8 cellular contexts compared by ENCODE assay signal in the genomic region with DNA sequence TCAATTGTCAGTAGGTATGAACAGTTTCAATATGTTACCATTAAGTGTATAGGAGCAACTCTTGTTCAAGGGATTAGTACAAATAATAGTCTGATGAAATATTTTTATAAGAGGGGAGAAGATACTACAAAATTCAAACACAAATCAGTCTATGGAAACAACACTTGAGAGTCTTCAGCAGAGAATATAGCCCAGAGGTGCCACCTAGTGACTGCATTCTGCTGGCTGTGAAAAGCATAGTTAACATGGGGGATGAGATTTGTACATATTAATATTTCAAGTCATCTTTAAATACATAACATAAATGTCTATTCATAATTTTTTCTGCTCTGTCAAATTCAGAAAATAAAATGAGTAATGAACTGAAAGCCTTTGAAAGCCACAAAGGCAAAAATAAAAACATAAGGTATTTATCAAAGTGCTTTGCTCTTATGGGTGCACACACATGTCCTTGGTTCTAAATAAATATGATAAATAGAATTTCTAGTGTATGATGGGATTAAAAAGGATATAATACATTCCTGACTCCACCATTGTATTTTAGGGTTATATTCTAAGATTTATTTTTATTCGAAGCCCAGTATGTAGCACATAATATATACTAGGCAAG.
A peak's percentile ranks its signal among the peaks of the same experiment; 100 is the strongest.
DNase-seq lines count a peak whose midpoint lies in the region; ATAC-seq and TF ChIP-seq lines count a peak whose summit lies in the region.

No MANE protein-coding gene starts in this region.

- ATAC-seq in WTC11 (peak; percentile 53), HG02610 (IDR thresholded peaks at IDR 0.05; ENCODE audit: unreplicated experiment) (no peak), HG03521 (IDR thresholded peaks at IDR 0.05; ENCODE audit: unreplicated experiment) (no peak)

- H3K9me3 Mint-ChIP-seq in WTC11, result no peaks in the 10 kb centered on the region

- in situ Hi-C loops in ACHN (cut with HindIII; ENCODE audit: low pct_ligation_motif_present, low pct_unique_long_range_greater_than_20kb, low sequenced_read_pairs), result no loop called here
- in situ Hi-C loops in GM13977 (cut with MboI; ENCODE audit: low pct_unique_long_range_greater_than_20kb, low sequenced_read_pairs, unreplicated experiment), result no loop called here

- no peak overlapping the region for H3K27ac ChIP-seq in substantia nigra (ENCODE audit: low read depth, low read length, poor library complexity, severe bottlenecking)

- H3K4me3 Mint-ChIP-seq in WTC11, result no peak overlapping the region

- H3K36me3 Mint-ChIP-seq in WTC11, result no peaks in the 10 kb centered on the region

- H3K27ac Mint-ChIP-seq in WTC11, result no peak overlapping the region

- TF ChIP-seq CTCF in GM13977 (IDR thresholded peaks at IDR 0.05; ENCODE audit: extremely low read depth, insufficient read depth, missing control alignments), result peak; percentile 51
- TF ChIP-seq CTCF in WTC11 (IDR thresholded peaks at IDR 0.05), result peak; percentile 36; the same call in 1 of the 2 replicates

- CTCF ChIA-PET in WTC11 (lab: Charles Lee), result no interaction called here

- no peaks in the 10 kb centered on the region for H3K27me3 Mint-ChIP-seq in WTC11 (ENCODE audit: low read depth)

- POLR2A ChIA-PET in WTC11 (lab: Charles Lee), result no interaction called here

- DNase-seq in ACHN, result peak; percentile 52
- DNase-seq in GM13977 (ENCODE audit: low spot score), result peak; percentile 21
- peak; percentile 0 for DNase-seq in NCI-H1092 (lab: John Stamatoyannopoulos, UW)
- peak; percentile 23 for DNase-seq in WTC11 (ENCODE audit: low spot score)
- peak; percentile 15 for DNase-seq in hepatic stellate cell (ENCODE audit: low spot score)
- peak in 28 of 49 donors; percentile 0 to 52 (median 10) for DNase-seq in substantia nigra (lab: John Stamatoyannopoulos, UW)

- no peaks in the 10 kb centered on the region for H3K4me1 Mint-ChIP-seq in WTC11

TF ChIP-seq in WTC11, 78 proteins besides CTCF, POLR2A, EP300 and RAD21:
- TF ChIP-seq OVOL2 (CRISPR knock-in tag; IDR thresholded peaks at IDR 0.05; ENCODE audit: borderline replicate concordance) (no peak), SP1 (CRISPR knock-in tag; conservative IDR thresholded peaks at IDR 0.05) (no peak), NFE2L1 (CRISPR knock-in tag; IDR thresholded peaks at IDR 0.05) (no peak), ELF4 (CRISPR knock-in tag; IDR thresholded peaks at IDR 0.05; ENCODE audit: low read depth) (no peak), CDX4 (CRISPR knock-in tag; IDR thresholded peaks at IDR 0.05; ENCODE audit: borderline replicate concordance) (no peak), NFYB (CRISPR knock-in tag; conservative IDR thresholded peaks at IDR 0.05; ENCODE audit: low read depth) (no peak), KAT7 (CRISPR knock-in tag; IDR thresholded peaks at IDR 0.05; ENCODE audit: borderline replicate concordance) (no peak), SMAD4 (CRISPR knock-in tag; IDR thresholded peaks at IDR 0.05) (no peak), FOXP1 (CRISPR knock-in tag; IDR thresholded peaks at IDR 0.05; ENCODE audit: borderline replicate concordance) (no peak), JAZF1 (CRISPR knock-in tag; IDR thresholded peaks at IDR 0.05) (no peak), CREM (CRISPR knock-in tag; IDR thresholded peaks at IDR 0.05) (no peak), ZNF416 (CRISPR knock-in tag; IDR thresholded peaks at IDR 0.05) (no peak), TEAD4 (CRISPR knock-in tag; IDR thresholded peaks at IDR 0.05) (no peak), ZNF396 (CRISPR knock-in tag; IDR thresholded peaks at IDR 0.05; ENCODE audit: borderline replicate concordance) (no peak), PRRX2 (CRISPR knock-in tag; IDR thresholded peaks at IDR 0.05) (no peak), ZNF423 (CRISPR knock-in tag; IDR thresholded peaks at IDR 0.05) (no peak), AR (CRISPR knock-in tag; IDR thresholded peaks at IDR 0.05) (no peak)
- TF ChIP-seq, protein P1, sequence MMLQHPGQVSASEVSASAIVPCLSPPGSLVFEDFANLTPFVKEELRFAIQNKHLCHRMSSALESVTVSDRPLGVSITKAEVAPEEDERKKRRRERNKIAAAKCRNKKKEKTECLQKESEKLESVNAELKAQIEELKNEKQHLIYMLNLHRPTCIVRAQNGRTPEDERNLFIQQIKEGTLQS (CRISPR knock-in tag; conservative IDR thresholded peaks at IDR 0.05), result no peak
- TF ChIP-seq, protein P2, sequence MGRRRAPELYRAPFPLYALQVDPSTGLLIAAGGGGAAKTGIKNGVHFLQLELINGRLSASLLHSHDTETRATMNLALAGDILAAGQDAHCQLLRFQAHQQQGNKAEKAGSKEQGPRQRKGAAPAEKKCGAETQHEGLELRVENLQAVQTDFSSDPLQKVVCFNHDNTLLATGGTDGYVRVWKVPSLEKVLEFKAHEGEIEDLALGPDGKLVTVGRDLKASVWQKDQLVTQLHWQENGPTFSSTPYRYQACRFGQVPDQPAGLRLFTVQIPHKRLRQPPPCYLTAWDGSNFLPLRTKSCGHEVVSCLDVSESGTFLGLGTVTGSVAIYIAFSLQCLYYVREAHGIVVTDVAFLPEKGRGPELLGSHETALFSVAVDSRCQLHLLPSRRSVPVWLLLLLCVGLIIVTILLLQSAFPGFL (CRISPR knock-in tag; IDR thresholded peaks at IDR 0.05; ENCODE audit: borderline replicate concordance), result no peak

Comparison
In these comparisons a context has a peak if more than half of its experiments do, and no peak if none do; other contexts are left out.
1. DNase-seq: peak in every context shown above with its lines; median percentile 52 in ACHN; 23 in WTC11; 21 in GM13977; 15 in hepatic stellate cell; 10 in substantia nigra; 0 in NCI-H1092.